Comparison of ENCODE assay signal across 17 cellular contexts in genomic region chr18:50338122-50338521, GRCh38.
"Had no signal": no experiment of that assay in that cellular context is flagged by ENCODE, and none has a peak within 500 bp of the region (broad histone marks: within the 10 kb centered on the region; RNA-seq: fewer than 3 reads in every experiment).

No MANE protein-coding gene starts in this region.

- H3K9me3 ChIP-seq: colonic mucosa, neutrophil, tibial artery had no signal

- H3K27ac ChIP-seq: colonic mucosa, neutrophil, tibial artery had no signal

- H3K27me3 ChIP-seq: colonic mucosa, neutrophil, tibial artery had no signal

- H3K36me3 Mint-ChIP-seq: activated CD8-positive, alpha-beta memory T cell treated with anti-CD3 and anti-CD28 coated beads, Interleukin-2, amount 10 ng/mL, durations not matched to agents 7 days and 5 days; naive B cell had no signal

- H3K27me3 Mint-ChIP-seq: activated CD8-positive, alpha-beta memory T cell treated with anti-CD3 and anti-CD28 coated beads, Interleukin-2, amount 10 ng/mL, durations not matched to agents 7 days and 5 days; activated T-cell treated with anti-CD3 and anti-CD28 coated beads, Interleukin-2, amount 50 U/mL, for 24 hours; naive B cell had no signal

- H3K4me3 Mint-ChIP-seq: activated CD8-positive, alpha-beta memory T cell treated with anti-CD3 and anti-CD28 coated beads, Interleukin-2, amount 10 ng/mL, durations not matched to agents 7 days and 5 days; activated T-cell treated with anti-CD3 and anti-CD28 coated beads, Interleukin-2, amount 50 U/mL, for 24 hours had no signal

- H3K9me3 Mint-ChIP-seq: activated T-cell treated with anti-CD3 and anti-CD28 coated beads, Interleukin-2, amount 50 U/mL, for 24 hours; naive B cell had no signal

- H3K36me3 ChIP-seq: colonic mucosa, neutrophil, tibial artery had no signal

- H3K27ac Mint-ChIP-seq: activated CD8-positive, alpha-beta memory T cell treated with anti-CD3 and anti-CD28 coated beads, Interleukin-2, amount 10 ng/mL, durations not matched to agents 7 days and 5 days; activated T-cell treated with anti-CD3 and anti-CD28 coated beads, Interleukin-2, amount 50 U/mL, for 24 hours had no signal

- H3K4me1 ChIP-seq: colonic mucosa, tibial artery had no signal

- ATAC-seq: activated CD4-positive, CD25-positive, alpha-beta regulatory T cell treated with anti-CD3 and anti-CD28 coated beads, Interleukin-2, amount 50 U/mL, for 24 hours; activated CD8-positive, alpha-beta memory T cell treated with anti-CD3 and anti-CD28 coated beads, Interleukin-2, amount 10 ng/mL, durations not matched to agents 7 days and 5 days; left colon; right cardiac atrium had no signal

- H3K4me3 ChIP-seq: colonic mucosa, lung, tibial artery had no signal

- DNase-seq: activated CD4-positive, alpha-beta T cell treated with anti-CD3 and anti-CD28 coated beads, Interleukin-2, amount 50 U/mL, for 48 hours; activated CD8-positive, alpha-beta memory T cell treated with anti-CD3 and anti-CD28 coated beads, Interleukin-2, amount 10 ng/mL, durations not matched to agents 7 days and 5 days; activated naive CD4-positive, alpha-beta T cell; activated T-cell treated with anti-CD3 and anti-CD28 coated beads, Interleukin-2, amount 50 U/mL, for 24 hours; colonic mucosa; effector CD4-positive, alpha-beta T cell; foreskin melanocyte; head of caudate nucleus; left colon; naive B cell; right cardiac atrium; small intestine; T-helper 2 cell; tibial artery had no signal

- H3K4me1 Mint-ChIP-seq: activated CD8-positive, alpha-beta memory T cell treated with anti-CD3 and anti-CD28 coated beads, Interleukin-2, amount 10 ng/mL, durations not matched to agents 7 days and 5 days had no signal
